21 cellular contexts compared by ENCODE assay signal in genomic region chr7:896346-897075, GRCh38. TPM values are rescaled to one million over a fixed set of nuclear protein-coding genes. Genes with fewer than 3 reads are reported as not detected.
A peak's percentile ranks its signal among the peaks of the same experiment; 100 is the strongest.
DNase-seq lines count a peak whose midpoint lies in the region; ATAC-seq and TF ChIP-seq lines count a peak whose summit lies in the region.
"Had no signal": no experiment of that assay in that cellular context is flagged by ENCODE, and none has a peak within 500 bp of the region (broad histone marks: within the 10 kb centered on the region; RNA-seq: fewer than 3 reads in every experiment).

No MANE protein-coding gene starts in this region.

- TF ChIP-seq EP300 in neural cell (conservative IDR thresholded peaks at IDR 0.05; ENCODE audit: poor library complexity, severe bottlenecking), result no peak

- H3K79me2 ChIP-seq in GM23338 (replicated peaks; ENCODE audit: insufficient read depth) (no peaks in the 10 kb centered on the region), neural cell (replicated peaks; ENCODE audit: insufficient read depth, low read length) (no peaks in the 10 kb centered on the region)

- H3K36me3 ChIP-seq in Caco-2 (ENCODE audit: control insufficient read depth, insufficient read depth, low read length) (peaks cover 6% of the 10 kb centered on the region), GM23338 (ENCODE audit: insufficient read depth) (0 out of 2 replicates have a peak, but pooled peaks cover 4% of the 10 kb centered on the region), neural cell (ENCODE audit: insufficient read depth, low read length) (no peaks in the 10 kb centered on the region), ascending aorta (peaks cover 44 to 71% of the 10 kb centered on the region in 2 donors)

- H3K27me3 ChIP-seq in Caco-2 (replicated peaks; ENCODE audit: control insufficient read depth, insufficient read depth, low read length) (no peaks in the 10 kb centered on the region), GM23338 (ENCODE audit: insufficient read depth) (no peaks in the 10 kb centered on the region), neural cell (ENCODE audit: insufficient read depth, low read depth, low read length) (no peaks in the 10 kb centered on the region), ascending aorta (no peaks in the 10 kb centered on the region)

- TF ChIP-seq CTCF in Caco-2 (IDR thresholded peaks at IDR 0.05; ENCODE audit: insufficient read depth in 1 of 2, low read depth in 1 of 2, low read length in 1 of 2, severe bottlenecking in 1 of 2, unreplicated experiment in 1 of 2) (no peak), GM23338 (conservative IDR thresholded peaks at IDR 0.05; ENCODE audit: low read depth in 2 of 2) (no peak; a peak in 1 of 4 replicates), neural cell (IDR thresholded peaks at IDR 0.05; ENCODE audit: poor library complexity, severe bottlenecking) (no peak), ascending aorta (IDR thresholded peaks at IDR 0.05) (no peak)

- no peaks in the 10 kb centered on the region for H3K4me1 Mint-ChIP-seq in Caco-2 (ENCODE audit: low read depth, unreplicated experiment)
- H3K4me1 Mint-ChIP-seq in GM23338, result no peaks in the 10 kb centered on the region; the same call in 2 of the 3 replicates
- H3K4me1 Mint-ChIP-seq in effector memory CD8-positive, alpha-beta T cell (ENCODE audit: low read depth in 2 of 2), result peaks cover 6 to 7% of the 10 kb centered on the region in 2 donors

- no peak overlapping the region for H3K9ac ChIP-seq in neural cell (ENCODE audit: low read length)

- no TSS peak for BruUV-seq in Caco-2 (replicated peaks; lab: Mats Ljungman, UMichigan)

- ATAC-seq in GM23338 (no peak), HG03045 (IDR thresholded peaks at IDR 0.05; ENCODE audit: unreplicated experiment) (no peak)
- no peak for ATAC-seq in effector memory CD8-positive, alpha-beta T cell (replicated peaks)
- ATAC-seq: HCT116 had no signal

- H4K20me1 ChIP-seq in GM23338 (replicated peaks; ENCODE audit: insufficient read depth) (no peaks in the 10 kb centered on the region), neural cell (ENCODE audit: insufficient read depth) (no peaks in the 10 kb centered on the region)

- in situ Hi-C loops in KBM-7 (cut with MboI; ENCODE audit: low pct_unique_long_range_greater_than_20kb, low sequenced_read_pairs), result no loop called here

- H3K9me2 ChIP-seq in GM23338 (ENCODE audit: insufficient read depth) (no peaks in the 10 kb centered on the region), neural cell (ENCODE audit: insufficient read depth, low read length) (no peaks in the 10 kb centered on the region)

- no peak overlapping the region for H3K27ac ChIP-seq in GM23338 (ENCODE audit: low read depth)
- H3K27ac ChIP-seq in neural cell (ENCODE audit: low read length), result no peak overlapping the region
- no peak overlapping the region for H3K27ac ChIP-seq in ascending aorta

- H3K9me3 ChIP-seq in Caco-2, result no peaks in the 10 kb centered on the region
- no peaks in the 10 kb centered on the region for H3K9me3 ChIP-seq in neural cell (ENCODE audit: low read length)
- no peaks in the 10 kb centered on the region for H3K9me3 ChIP-seq in ascending aorta

- H3F3A ChIP-seq in GM23338 (replicated peaks; ENCODE audit: low read depth), result 0 out of 2 replicates have a peak, but pooled peaks cover 4% of the 10 kb centered on the region
- no peaks in the 10 kb centered on the region for H3F3A ChIP-seq in neural cell (ENCODE audit: insufficient read depth, low read length, poor library complexity, severe bottlenecking)

- H3K4me3 ChIP-seq in Caco-2 (ENCODE audit: low read depth, low read length) (no peak overlapping the region), GM23338 (no peak overlapping the region), neural cell (ENCODE audit: low read length) (no peak overlapping the region), ascending aorta (no peak overlapping the region)

- H3K4me2 ChIP-seq in GM23338 (no peak overlapping the region), neural cell (ENCODE audit: low read length) (no peak overlapping the region)

- POLR2A ChIA-PET in Caco-2 (lab: Charles Lee), result no interaction called here

- H3K27ac Mint-ChIP-seq in Caco-2 (ENCODE audit: unreplicated experiment) (peak overlapping the region; percentile 50), GM23338 (no peak overlapping the region)
- peak overlapping the region; percentile 9 to 55 for H3K27ac Mint-ChIP-seq in effector memory CD8-positive, alpha-beta T cell

- DNase-seq in Caco-2 (no peak), GM23338 (ENCODE audit: low spot score) (no peak), UCSD-AML1 (lab: John Stamatoyannopoulos, UW; ENCODE audit: unreplicated experiment) (no peak), ascending aorta (ENCODE audit: low spot score in 2 of 2) (no peak), KBM-7 (no peak)
- no peak for DNase-seq in effector memory CD8-positive, alpha-beta T cell
- DNase-seq: COR-L47; EL; Kasumi-1; MM.1S; NCI-H1105 treated with DMSO at 0.1 percent for 48 hours; NCI-H1694 treated with DMSO at 0.1 percent for 48 hours; NCI-H2107; NCI-H226; NCI-H524 treated with DMSO at 0.1 percent for 48 hours; NK-92 treated with Interleukin-12 subunit alpha and Interleukin-12 subunit beta, amount 100 ng/mL, for 24 hours; SW 1271 had no signal

- intact Hi-C loops in Caco-2 (cut with micrococcal nuclease; ENCODE audit: unreplicated experiment), result no loop called here
- intact Hi-C loops in ascending aorta (cut with DNase I), result no loop called here

- H3K9me3 Mint-ChIP-seq in Caco-2 (ENCODE audit: unreplicated experiment), result peaks cover 7% of the 10 kb centered on the region
- H3K9me3 Mint-ChIP-seq in GM23338, result no peaks in the 10 kb centered on the region; the same call in 2 of the 3 replicates
- no peaks in the 10 kb centered on the region for H3K9me3 Mint-ChIP-seq in effector memory CD8-positive, alpha-beta T cell

- CTCF ChIA-PET in Caco-2 (lab: Charles Lee), result interaction anchor here (0.8 kb wide), 1 partner anchor 17 kb away, joined by 6 read pairs; no protein-coding TSS in a partner anchor

- H2AFZ ChIP-seq in GM23338 (no peak overlapping the region), neural cell (ENCODE audit: low read depth, low read length) (no peak overlapping the region)

- H3K36me3 Mint-ChIP-seq in Caco-2 (ENCODE audit: insufficient read depth, unreplicated experiment), result peaks cover 100% of the 10 kb centered on the region
- H3K36me3 Mint-ChIP-seq in GM23338 (ENCODE audit: low read depth), result peaks cover 48% of the 10 kb centered on the region
- peaks cover 76% of the 10 kb centered on the region for H3K36me3 Mint-ChIP-seq in effector memory CD8-positive, alpha-beta T cell (ENCODE audit: insufficient read depth)

- H3K4me3 Mint-ChIP-seq in Caco-2 (ENCODE audit: unreplicated experiment), result no peak overlapping the region
- no peak overlapping the region for H3K4me3 Mint-ChIP-seq in GM23338
- no peak overlapping the region for H3K4me3 Mint-ChIP-seq in effector memory CD8-positive, alpha-beta T cell
- H3K4me3 Mint-ChIP-seq: CD14-positive monocyte had no signal

- H3K4me1 ChIP-seq in Caco-2, result no peaks in the 10 kb centered on the region
- no peaks in the 10 kb centered on the region for H3K4me1 ChIP-seq in GM23338 (ENCODE audit: insufficient read depth)
- H3K4me1 ChIP-seq in ascending aorta, result no peaks in the 10 kb centered on the region

- H3K27me3 Mint-ChIP-seq in Caco-2 (ENCODE audit: insufficient read depth, unreplicated experiment), result no peaks in the 10 kb centered on the region
- peaks cover 10% of the 10 kb centered on the region for H3K27me3 Mint-ChIP-seq in GM23338 (ENCODE audit: insufficient read depth, low read depth, poor library complexity)
- no peaks in the 10 kb centered on the region for H3K27me3 Mint-ChIP-seq in effector memory CD8-positive, alpha-beta T cell

- TF ChIP-seq RAD21 in neural cell (conservative IDR thresholded peaks at IDR 0.05), result no peak

TF ChIP-seq in GM23338, 12 proteins besides CTCF, POLR2A, EP300 and RAD21 (continues in another document):
- TF ChIP-seq JUNB (IDR thresholded peaks at IDR 0.05; ENCODE audit: unreplicated experiment), result no peak

TF ChIP-seq in neural cell, 6 proteins besides CTCF, POLR2A, EP300 and RAD21:
- peak; percentile 2 for TF ChIP-seq POLR2AphosphoS5 (IDR thresholded peaks at IDR 0.05)
- no peak for TF ChIP-seq SMC3 (conservative IDR thresholded peaks at IDR 0.05; ENCODE audit: poor library complexity)
- TF ChIP-seq, protein P1, sequence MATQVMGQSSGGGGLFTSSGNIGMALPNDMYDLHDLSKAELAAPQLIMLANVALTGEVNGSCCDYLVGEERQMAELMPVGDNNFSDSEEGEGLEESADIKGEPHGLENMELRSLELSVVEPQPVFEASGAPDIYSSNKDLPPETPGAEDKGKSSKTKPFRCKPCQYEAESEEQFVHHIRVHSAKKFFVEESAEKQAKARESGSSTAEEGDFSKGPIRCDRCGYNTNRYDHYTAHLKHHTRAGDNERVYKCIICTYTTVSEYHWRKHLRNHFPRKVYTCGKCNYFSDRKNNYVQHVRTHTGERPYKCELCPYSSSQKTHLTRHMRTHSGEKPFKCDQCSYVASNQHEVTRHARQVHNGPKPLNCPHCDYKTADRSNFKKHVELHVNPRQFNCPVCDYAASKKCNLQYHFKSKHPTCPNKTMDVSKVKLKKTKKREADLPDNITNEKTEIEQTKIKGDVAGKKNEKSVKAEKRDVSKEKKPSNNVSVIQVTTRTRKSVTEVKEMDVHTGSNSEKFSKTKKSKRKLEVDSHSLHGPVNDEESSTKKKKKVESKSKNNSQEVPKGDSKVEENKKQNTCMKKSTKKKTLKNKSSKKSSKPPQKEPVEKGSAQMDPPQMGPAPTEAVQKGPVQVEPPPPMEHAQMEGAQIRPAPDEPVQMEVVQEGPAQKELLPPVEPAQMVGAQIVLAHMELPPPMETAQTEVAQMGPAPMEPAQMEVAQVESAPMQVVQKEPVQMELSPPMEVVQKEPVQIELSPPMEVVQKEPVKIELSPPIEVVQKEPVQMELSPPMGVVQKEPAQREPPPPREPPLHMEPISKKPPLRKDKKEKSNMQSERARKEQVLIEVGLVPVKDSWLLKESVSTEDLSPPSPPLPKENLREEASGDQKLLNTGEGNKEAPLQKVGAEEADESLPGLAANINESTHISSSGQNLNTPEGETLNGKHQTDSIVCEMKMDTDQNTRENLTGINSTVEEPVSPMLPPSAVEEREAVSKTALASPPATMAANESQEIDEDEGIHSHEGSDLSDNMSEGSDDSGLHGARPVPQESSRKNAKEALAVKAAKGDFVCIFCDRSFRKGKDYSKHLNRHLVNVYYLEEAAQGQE (IDR thresholded peaks at IDR 0.05; ENCODE audit: borderline replicate concordance), result no peak
- no peak for TF ChIP-seq MXI1 (conservative IDR thresholded peaks at IDR 0.05; ENCODE audit: poor library complexity, severe bottlenecking)

RNA-seq across cellular contexts. Expression of gene GET4, which starts 20.2 kb away (rescaled TPM):
- total RNA-seq in Caco-2 (2022) (124 and 130 TPM in 2 replicates), ascending aorta (4.2 TPM)
- 55.0 and 79.1 TPM in 2 replicates for total RNA-seq in GM23338 (2014; rRNA removed; shearing (Covaris generic))
- polyA plus RNA-seq in GM23338 (2016; fragmentation: Nextera tagmentation; extraction: Ambion mirVana) (48.0 and 54.5 TPM in 2 replicates), neural cell (63.8 and 85.7 TPM in 2 replicates)
- 31.5 and 33.6 TPM in 2 replicates for polyA minus RNA-seq in neural cell

RNA-seq across cellular contexts. Expression of gene ADAP1, which starts 58.0 kb away (rescaled TPM):
- total RNA-seq in Caco-2 (2022) (65.6 and 77.6 TPM in 2 replicates), ascending aorta (44.5 TPM)
- total RNA-seq in GM23338 (2014; rRNA removed; shearing (Covaris generic)), result 4.3 and 9.6 TPM in 2 replicates
- polyA plus RNA-seq in GM23338 (2016; fragmentation: Nextera tagmentation; extraction: Ambion mirVana) (1.9 and 2.2 TPM in 2 replicates), neural cell (76.8 and 96.1 TPM in 2 replicates)
- 65.8 and 72.1 TPM in 2 replicates for polyA minus RNA-seq in neural cell

Comparison
In these comparisons a context has a peak if more than half of its experiments do, and no peak if none do; other contexts are left out.
1. RNA of gene GET4, which starts 20.2 kb away (total RNA-seq): 124 to 130 TPM in Caco-2 and 55.0 to 79.1 TPM in GM23338; 4.2 TPM in ascending aorta (single experiment); every median in the first group is over 10 times any median in the second.